1 cellular context compared by ENCODE assay signal in the genomic region with DNA sequence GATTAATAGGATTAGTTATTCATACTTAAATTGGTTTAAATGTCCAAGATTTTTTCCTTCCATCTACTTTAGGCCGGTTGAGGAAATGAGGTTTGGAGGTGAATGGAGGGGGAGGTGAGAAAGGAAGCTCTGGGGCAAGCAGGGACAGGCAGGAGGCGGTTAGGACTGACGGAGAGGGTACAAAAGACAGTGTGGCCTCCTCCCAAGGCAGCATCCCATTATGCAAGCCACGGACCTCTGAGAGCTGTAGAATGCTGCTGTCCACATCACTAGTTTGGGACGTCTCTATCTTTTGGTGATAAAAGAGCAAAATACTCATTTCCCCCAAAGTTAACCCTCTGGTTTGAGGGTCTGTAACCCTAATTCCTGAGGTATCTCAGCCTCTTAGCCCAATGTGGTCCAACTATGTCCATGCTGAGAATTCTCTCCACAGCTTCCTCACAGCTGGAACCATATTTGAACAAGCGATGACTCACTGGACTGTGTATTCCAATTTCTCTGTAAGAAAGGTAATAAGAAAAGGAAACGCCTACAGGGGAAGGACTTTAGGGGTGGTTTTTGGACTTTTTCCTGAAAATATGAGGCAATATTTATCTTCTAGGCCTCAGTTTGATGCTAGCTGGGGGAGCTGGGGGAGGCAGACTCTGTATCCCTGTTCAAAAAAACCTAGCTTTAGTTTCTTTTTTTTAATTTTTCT.
A peak's percentile ranks its signal among the peaks of the same experiment; 100 is the strongest.
TF ChIP-seq lines count a peak whose summit lies in the region.

No MANE protein-coding gene starts in this region.

TF ChIP-seq in HepG2, 621 proteins besides CTCF, POLR2A, EP300 and RAD21:
- no peak for TF ChIP-seq ZNF350 (CRISPR knock-in tag; IDR thresholded peaks at IDR 0.05; ENCODE audit: borderline replicate concordance, low read depth)
- no peak for TF ChIP-seq ZFP36 (IDR thresholded peaks at IDR 0.05; ENCODE audit: borderline replicate concordance, low read depth, low read length, partially characterized antibody)
- TF ChIP-seq FOSL2 (CRISPR knock-in tag; IDR thresholded peaks at IDR 0.05): peak; percentile 79
- no peak for TF ChIP-seq ZNF562 (CRISPR knock-in tag; IDR thresholded peaks at IDR 0.05; ENCODE audit: borderline replicate concordance)
- no peak for TF ChIP-seq CAMTA2 (CRISPR knock-in tag; IDR thresholded peaks at IDR 0.05; ENCODE audit: borderline replicate concordance)
- 0 out of 2 replicates have a peak, but pooled peaks have one; percentile 15 for TF ChIP-seq CEBPG (CRISPR knock-in tag; IDR thresholded peaks at IDR 0.05)
- TF ChIP-seq, protein P1, sequence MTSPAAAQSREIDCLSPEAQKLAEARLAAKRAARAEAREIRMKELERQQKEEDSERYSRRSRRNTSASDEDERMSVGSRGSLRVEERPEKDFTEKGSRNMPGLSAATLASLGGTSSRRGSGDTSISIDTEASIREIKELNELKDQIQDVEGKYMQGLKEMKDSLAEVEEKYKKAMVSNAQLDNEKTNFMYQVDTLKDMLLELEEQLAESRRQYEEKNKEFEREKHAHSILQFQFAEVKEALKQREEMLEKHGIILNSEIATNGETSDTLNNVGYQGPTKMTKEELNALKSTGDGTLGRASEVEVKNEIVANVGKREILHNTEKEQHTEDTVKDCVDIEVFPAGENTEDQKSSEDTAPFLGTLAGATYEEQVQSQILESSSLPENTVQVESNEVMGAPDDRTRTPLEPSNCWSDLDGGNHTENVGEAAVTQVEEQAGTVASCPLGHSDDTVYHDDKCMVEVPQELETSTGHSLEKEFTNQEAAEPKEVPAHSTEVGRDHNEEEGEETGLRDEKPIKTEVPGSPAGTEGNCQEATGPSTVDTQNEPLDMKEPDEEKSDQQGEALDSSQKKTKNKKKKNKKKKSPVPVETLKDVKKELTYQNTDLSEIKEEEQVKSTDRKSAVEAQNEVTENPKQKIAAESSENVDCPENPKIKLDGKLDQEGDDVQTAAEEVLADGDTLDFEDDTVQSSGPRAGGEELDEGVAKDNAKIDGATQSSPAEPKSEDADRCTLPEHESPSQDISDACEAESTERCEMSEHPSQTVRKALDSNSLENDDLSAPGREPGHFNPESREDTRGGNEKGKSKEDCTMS (CRISPR knock-in tag; conservative IDR thresholded peaks at IDR 0.05): no peak
- no peak for TF ChIP-seq ZNF616 (CRISPR knock-in tag; IDR thresholded peaks at IDR 0.05; ENCODE audit: low read depth)
- TF ChIP-seq KLF6 (CRISPR knock-in tag; IDR thresholded peaks at IDR 0.05): no peak
- TF ChIP-seq ZC3H4 (CRISPR knock-in tag; IDR thresholded peaks at IDR 0.05; ENCODE audit: borderline replicate concordance): no peak
- TF ChIP-seq ZNF776 (CRISPR knock-in tag; IDR thresholded peaks at IDR 0.05): no peak
- peak; percentile 46; the same call in 1 of the 2 replicates for TF ChIP-seq TFAP4 (IDR thresholded peaks at IDR 0.05; ENCODE audit: borderline replicate concordance, low read depth)
- no peak for TF ChIP-seq HOXA7 (CRISPR knock-in tag; IDR thresholded peaks at IDR 0.05)
- TF ChIP-seq ZNF557 (CRISPR knock-in tag; IDR thresholded peaks at IDR 0.05): no peak
- TF ChIP-seq, protein P2, sequence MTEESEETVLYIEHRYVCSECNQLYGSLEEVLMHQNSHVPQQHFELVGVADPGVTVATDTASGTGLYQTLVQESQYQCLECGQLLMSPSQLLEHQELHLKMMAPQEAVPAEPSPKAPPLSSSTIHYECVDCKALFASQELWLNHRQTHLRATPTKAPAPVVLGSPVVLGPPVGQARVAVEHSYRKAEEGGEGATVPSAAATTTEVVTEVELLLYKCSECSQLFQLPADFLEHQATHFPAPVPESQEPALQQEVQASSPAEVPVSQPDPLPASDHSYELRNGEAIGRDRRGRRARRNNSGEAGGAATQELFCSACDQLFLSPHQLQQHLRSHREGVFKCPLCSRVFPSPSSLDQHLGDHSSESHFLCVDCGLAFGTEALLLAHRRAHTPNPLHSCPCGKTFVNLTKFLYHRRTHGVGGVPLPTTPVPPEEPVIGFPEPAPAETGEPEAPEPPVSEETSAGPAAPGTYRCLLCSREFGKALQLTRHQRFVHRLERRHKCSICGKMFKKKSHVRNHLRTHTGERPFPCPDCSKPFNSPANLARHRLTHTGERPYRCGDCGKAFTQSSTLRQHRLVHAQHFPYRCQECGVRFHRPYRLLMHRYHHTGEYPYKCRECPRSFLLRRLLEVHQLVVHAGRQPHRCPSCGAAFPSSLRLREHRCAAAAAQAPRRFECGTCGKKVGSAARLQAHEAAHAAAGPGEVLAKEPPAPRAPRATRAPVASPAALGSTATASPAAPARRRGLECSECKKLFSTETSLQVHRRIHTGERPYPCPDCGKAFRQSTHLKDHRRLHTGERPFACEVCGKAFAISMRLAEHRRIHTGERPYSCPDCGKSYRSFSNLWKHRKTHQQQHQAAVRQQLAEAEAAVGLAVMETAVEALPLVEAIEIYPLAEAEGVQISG (CRISPR knock-in tag; IDR thresholded peaks at IDR 0.05): no peak
- TF ChIP-seq ESRRA (CRISPR knock-in tag; IDR thresholded peaks at IDR 0.05; ENCODE audit: low read depth): no peak
- TF ChIP-seq, protein P3, sequence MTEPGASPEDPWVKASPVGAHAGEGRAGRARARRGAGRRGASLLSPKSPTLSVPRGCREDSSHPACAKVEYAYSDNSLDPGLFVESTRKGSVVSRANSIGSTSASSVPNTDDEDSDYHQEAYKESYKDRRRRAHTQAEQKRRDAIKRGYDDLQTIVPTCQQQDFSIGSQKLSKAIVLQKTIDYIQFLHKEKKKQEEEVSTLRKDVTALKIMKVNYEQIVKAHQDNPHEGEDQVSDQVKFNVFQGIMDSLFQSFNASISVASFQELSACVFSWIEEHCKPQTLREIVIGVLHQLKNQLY (CRISPR knock-in tag; IDR thresholded peaks at IDR 0.05): no peak
- TF ChIP-seq CHD4 (IDR thresholded peaks at IDR 0.05; ENCODE audit: borderline replicate concordance, low read length): no peak
- peak; percentile 57; the same call in 1 of the 2 replicates for TF ChIP-seq FOSL1 (CRISPR knock-in tag; IDR thresholded peaks at IDR 0.05; ENCODE audit: borderline replicate concordance)
- TF ChIP-seq IKZF4 (CRISPR knock-in tag; IDR thresholded peaks at IDR 0.05; ENCODE audit: borderline replicate concordance, low read depth, not compliant biosample characterization): no peak
- TF ChIP-seq RCOR2 (CRISPR knock-in tag; IDR thresholded peaks at IDR 0.05): no peak
- TF ChIP-seq JUND (CRISPR knock-in tag; IDR thresholded peaks at IDR 0.05): 0 out of 2 replicates have a peak, but pooled peaks have one; percentile 36
